In the genomic region with DNA sequence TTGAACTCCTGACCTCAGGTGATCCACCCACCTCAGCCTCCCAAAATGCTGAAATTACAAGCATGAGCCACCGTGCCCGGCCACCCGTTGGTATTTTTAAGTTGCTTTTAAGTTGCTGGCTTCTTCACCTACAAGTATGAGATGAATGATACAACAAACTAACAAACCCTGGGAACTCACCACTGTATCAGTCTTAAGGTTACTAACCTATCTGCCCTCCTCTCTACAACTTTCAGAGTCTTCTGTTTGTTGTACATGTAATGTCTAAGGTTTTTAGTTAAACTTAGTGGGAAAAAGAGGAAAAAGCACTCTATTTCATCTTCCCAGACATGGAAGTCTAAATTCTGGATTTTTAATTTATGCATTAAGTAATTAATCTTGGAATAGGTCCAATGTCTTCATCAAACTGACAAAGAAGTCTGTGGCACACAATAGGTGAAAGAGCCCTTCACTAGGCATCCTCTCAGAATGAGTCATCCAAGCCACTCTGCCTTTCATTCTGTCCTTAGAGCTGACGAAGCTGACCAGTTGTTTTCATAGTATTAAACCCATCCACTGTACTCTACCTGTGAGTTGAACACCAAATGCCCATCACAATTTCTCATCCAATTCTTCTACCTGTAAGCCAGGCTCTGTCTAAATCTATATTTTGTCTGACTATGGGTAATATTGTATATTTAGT, we compare ENCODE assay signal across 17 cellular contexts.
DNase-seq lines count a peak whose midpoint lies in the region; ATAC-seq and TF ChIP-seq lines count a peak whose summit lies in the region.
"Had no signal": no experiment of that assay in that cellular context is flagged by ENCODE, and none has a peak within 500 bp of the region (broad histone marks: within the 10 kb centered on the region; RNA-seq: fewer than 3 reads in every experiment).

No MANE protein-coding gene starts in this region.

- no peaks in the 10 kb centered on the region for H4K20me1 ChIP-seq in smooth muscle cell (ENCODE audit: low read depth)

- no peak overlapping the region for H3K4me2 ChIP-seq in smooth muscle cell

- peak; percentile 36 for DNase-seq in DMS79 treated with DMSO at 0.1 percent for 48 hours (lab: John Stamatoyannopoulos, UW)
- DNase-seq in DMS79 (lab: John Stamatoyannopoulos, UW): no peak
- peak; percentile 72 for DNase-seq in HT1080 (ENCODE audit: low read depth)
- no peak for DNase-seq in left lung
- no peak for DNase-seq in Peyer's patch
- DNase-seq in smooth muscle cell (lab: John Stamatoyannopoulos, UW; ENCODE audit: unreplicated experiment): no peak
- DNase-seq in activated CD4-positive, alpha-beta T cell treated with anti-CD3 and anti-CD28 coated beads for 1 hour: no peak
- DNase-seq: activated T-cell treated with anti-CD3 and anti-CD28 coated beads, Interleukin-2, amount 50 U/mL, for 48 hours; brain microvascular endothelial cell; HFFc6; mesendoderm; posterior cingulate gyrus; stimulated activated CD4-positive, alpha-beta T cell treated with anti-CD3 and anti-CD28 coated beads, Interleukin-4, amount 100 ng/mL, for 24 hours; stomach had no signal

- H3K27ac ChIP-seq in left lung (no peak overlapping the region), Peyer's patch (no peak overlapping the region), smooth muscle cell (ENCODE audit: low read depth) (no peak overlapping the region)
- H3K27ac ChIP-seq: 22Rv1, brain microvascular endothelial cell, RWPE1, stomach had no signal

- intact Hi-C loops in left lung (cut with DNase I): no loop called here

- no peaks in the 10 kb centered on the region for H3F3A ChIP-seq in smooth muscle cell (ENCODE audit: low read depth)

- no peak for TF ChIP-seq CTCF in left lung (IDR thresholded peaks at IDR 0.05)
- no peak for TF ChIP-seq CTCF in Peyer's patch (IDR thresholded peaks at IDR 0.05)
- TF ChIP-seq CTCF in smooth muscle cell (IDR thresholded peaks at IDR 0.05; ENCODE audit: borderline replicate concordance, insufficient read depth, poor library complexity, severe bottlenecking): no peak

- H3K4me3 ChIP-seq in left lung: no peak overlapping the region
- H3K4me3 ChIP-seq in Peyer's patch: no peak overlapping the region
- no peak overlapping the region for H3K4me3 ChIP-seq in smooth muscle cell
- H3K4me3 ChIP-seq: stomach had no signal

- H3K79me2 ChIP-seq in smooth muscle cell (ENCODE audit: low read depth): no peaks in the 10 kb centered on the region

- ATAC-seq in GM21619 (IDR thresholded peaks at IDR 0.05; ENCODE audit: unreplicated experiment) (peak; percentile 82), left lung (peak; percentile 26)

- no peak for TF ChIP-seq POLR2A in Peyer's patch (IDR thresholded peaks at IDR 0.05)

- H3K36me3 ChIP-seq in left lung (no peaks in the 10 kb centered on the region), Peyer's patch (no peaks in the 10 kb centered on the region), smooth muscle cell (ENCODE audit: low read depth) (no peaks in the 10 kb centered on the region)
- H3K36me3 ChIP-seq: brain microvascular endothelial cell, stomach had no signal

- H3K9me3 ChIP-seq in left lung: peaks cover 0 to 4% of the 10 kb centered on the region in 2 donors
- H3K9me3 ChIP-seq in Peyer's patch: no peaks in the 10 kb centered on the region
- no peaks in the 10 kb centered on the region for H3K9me3 ChIP-seq in smooth muscle cell (replicated peaks; ENCODE audit: low read depth)
- H3K9me3 ChIP-seq: stomach had no signal

- H3K9ac ChIP-seq in smooth muscle cell (ENCODE audit: low read depth): no peak overlapping the region

- 83% methylated on average over 4 of the region's 4 CpGs for WGBS in smooth muscle cell (ENCODE audit: low lambda C conversion rate)

- no peak overlapping the region for H2AFZ ChIP-seq in smooth muscle cell (ENCODE audit: low read depth)

- no peaks in the 10 kb centered on the region for H3K27me3 ChIP-seq in left lung
- H3K27me3 ChIP-seq in Peyer's patch: no peaks in the 10 kb centered on the region
- H3K27me3 ChIP-seq in smooth muscle cell (ENCODE audit: low read depth): no peaks in the 10 kb centered on the region
- H3K27me3 ChIP-seq: brain microvascular endothelial cell, stomach had no signal

- H3K4me1 ChIP-seq in left lung (no peaks in the 10 kb centered on the region), Peyer's patch (no peaks in the 10 kb centered on the region), smooth muscle cell (ENCODE audit: low read depth) (no peaks in the 10 kb centered on the region)
- H3K4me1 ChIP-seq: stomach had no signal

Comparison
In these comparisons a context has a peak if more than half of its experiments do, and no peak if none do; other contexts are left out.
1. DNase-seq: peak in DMS79 treated with DMSO at 0.1 percent for 48 hours (single experiment) and HT1080 (single experiment); none in DMS79 (single experiment), left lung (0 of 2), Peyer's patch (0 of 3), smooth muscle cell (single experiment) and activated CD4-positive, alpha-beta T cell treated with anti-CD3 and anti-CD28 coated beads for 1 hour (single experiment).